Comparison of ENCODE assay signal across 1 cellular context in the genomic region with DNA sequence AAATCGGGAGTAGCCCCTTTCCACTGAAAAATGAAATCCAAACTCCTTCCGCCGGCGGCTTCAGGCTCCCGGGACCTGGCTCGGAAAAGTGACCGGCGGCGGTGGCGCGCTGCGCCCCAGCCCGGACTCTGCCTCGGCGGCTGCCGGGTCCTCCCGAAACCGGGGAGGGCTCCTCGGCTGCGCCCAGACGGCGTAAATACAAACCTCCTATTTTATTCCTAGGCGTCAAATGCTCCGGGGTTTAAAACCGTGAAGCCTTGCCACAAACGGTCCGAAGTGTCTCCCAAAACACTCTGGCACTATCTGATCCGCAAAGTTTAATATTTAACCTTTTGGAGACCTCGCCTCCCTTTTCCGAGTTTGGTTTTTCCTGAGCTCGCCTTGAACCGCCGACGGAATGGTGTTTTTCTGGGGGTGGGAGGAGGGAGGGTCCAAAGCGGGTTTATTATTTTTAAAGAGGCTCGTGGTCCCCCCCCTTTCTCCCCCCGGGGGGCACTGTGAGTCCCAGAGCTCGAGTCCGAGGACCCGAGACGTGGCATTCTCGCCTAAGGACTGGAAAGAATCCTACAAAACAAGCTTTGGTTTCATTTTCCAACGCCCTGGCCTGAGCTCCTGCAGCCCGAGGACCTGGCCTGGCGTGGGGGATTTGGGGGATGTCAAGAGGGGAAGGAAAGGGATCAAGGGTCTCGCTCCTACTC.
A peak's percentile ranks its signal among the peaks of the same experiment; 100 is the strongest.
TF ChIP-seq lines count a peak whose summit lies in the region.

No MANE protein-coding gene starts in this region.

TF ChIP-seq in HepG2, 621 proteins besides CTCF, POLR2A, EP300 and RAD21 (continued from another document and continues in another):
- TF ChIP-seq, protein P1, sequence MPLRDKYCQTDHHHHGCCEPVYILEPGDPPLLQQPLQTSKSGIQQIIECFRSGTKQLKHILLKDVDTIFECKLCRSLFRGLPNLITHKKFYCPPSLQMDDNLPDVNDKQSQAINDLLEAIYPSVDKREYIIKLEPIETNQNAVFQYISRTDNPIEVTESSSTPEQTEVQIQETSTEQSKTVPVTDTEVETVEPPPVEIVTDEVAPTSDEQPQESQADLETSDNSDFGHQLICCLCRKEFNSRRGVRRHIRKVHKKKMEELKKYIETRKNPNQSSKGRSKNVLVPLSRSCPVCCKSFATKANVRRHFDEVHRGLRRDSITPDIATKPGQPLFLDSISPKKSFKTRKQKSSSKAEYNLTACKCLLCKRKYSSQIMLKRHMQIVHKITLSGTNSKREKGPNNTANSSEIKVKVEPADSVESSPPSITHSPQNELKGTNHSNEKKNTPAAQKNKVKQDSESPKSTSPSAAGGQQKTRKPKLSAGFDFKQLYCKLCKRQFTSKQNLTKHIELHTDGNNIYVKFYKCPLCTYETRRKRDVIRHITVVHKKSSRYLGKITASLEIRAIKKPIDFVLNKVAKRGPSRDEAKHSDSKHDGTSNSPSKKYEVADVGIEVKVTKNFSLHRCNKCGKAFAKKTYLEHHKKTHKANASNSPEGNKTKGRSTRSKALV (CRISPR knock-in tag; IDR thresholded peaks at IDR 0.05): no peak; the same call in 1 of the 2 replicates
- TF ChIP-seq SRF (IDR thresholded peaks at IDR 0.05; ENCODE audit: low read depth, low read length) (peak; percentile 54; the same call in 1 of the 2 replicates), THAP11 (CRISPR knock-in tag; IDR thresholded peaks at IDR 0.05) (peak; percentile 58), ZFX (CRISPR knock-in tag; IDR thresholded peaks at IDR 0.05; ENCODE audit: low read depth) (peak; percentile 74), HNF1B (CRISPR knock-in tag; IDR thresholded peaks at IDR 0.05) (peak; percentile 92), ELF1 (CRISPR knock-in tag; IDR thresholded peaks at IDR 0.05) (no peak), DMAP1 (CRISPR knock-in tag; IDR thresholded peaks at IDR 0.05) (peak; percentile 69; the same call in 1 of the 2 replicates), FOXP1 (IDR thresholded peaks at IDR 0.05) (no peak), FOXP1 (CRISPR knock-in tag; IDR thresholded peaks at IDR 0.05) (peak; percentile 63), ZNF720 (CRISPR knock-in tag; IDR thresholded peaks at IDR 0.05) (no peak), HNF4A (CRISPR knock-in tag; IDR thresholded peaks at IDR 0.05) (peak; percentile 39), ZMYM4 (CRISPR knock-in tag; IDR thresholded peaks at IDR 0.05) (no peak; the same call in 1 of the 2 replicates), ESRRA (CRISPR knock-in tag; IDR thresholded peaks at IDR 0.05; ENCODE audit: low read depth) (no peak), ZBTB7B (CRISPR knock-in tag; IDR thresholded peaks at IDR 0.05) (peak; percentile 95), MTA3 (CRISPR knock-in tag; IDR thresholded peaks at IDR 0.05) (no peak), E2F5 (CRISPR knock-in tag; conservative IDR thresholded peaks at IDR 0.05) (no peak), ZNF639 (CRISPR knock-in tag; conservative IDR thresholded peaks at IDR 0.05) (0 out of 2 replicates have a peak, but pooled peaks have one; percentile 36), RAD51 (IDR thresholded peaks at IDR 0.05; ENCODE audit: borderline replicate concordance) (no peak), HNRNPK (IDR thresholded peaks at IDR 0.05; ENCODE audit: low read depth, low read length, poor library complexity, severe bottlenecking) (peak; percentile 13), LCORL (IDR thresholded peaks at IDR 0.05) (no peak), LCORL (CRISPR knock-in tag; IDR thresholded peaks at IDR 0.05) (peak; percentile 61; the same call in 1 of the 2 replicates), KMT2A (CRISPR knock-in tag; IDR thresholded peaks at IDR 0.05) (peak; percentile 87; the same call in 1 of the 2 replicates), YEATS4 (CRISPR knock-in tag; IDR thresholded peaks at IDR 0.05; ENCODE audit: borderline replicate concordance) (peak; percentile 85), ZNF777 (CRISPR knock-in tag; IDR thresholded peaks at IDR 0.05) (no peak), ZNF747 (CRISPR knock-in tag; IDR thresholded peaks at IDR 0.05; ENCODE audit: borderline replicate concordance) (no peak), ZFY (CRISPR knock-in tag; IDR thresholded peaks at IDR 0.05) (peak; percentile 53; the same call in 1 of the 2 replicates), POGK (CRISPR knock-in tag; conservative IDR thresholded peaks at IDR 0.05) (no peak), ZNF761 (CRISPR knock-in tag; conservative IDR thresholded peaks at IDR 0.05) (no peak), ZNF143 (CRISPR knock-in tag; IDR thresholded peaks at IDR 0.05) (no peak), ZNF766 (CRISPR knock-in tag; IDR thresholded peaks at IDR 0.05; ENCODE audit: borderline replicate concordance) (0 out of 2 replicates have a peak, but pooled peaks have one; percentile 48), POLR2G (IDR thresholded peaks at IDR 0.05; ENCODE audit: low read depth, low read length) (peak; percentile 85)
- TF ChIP-seq, protein P2, sequence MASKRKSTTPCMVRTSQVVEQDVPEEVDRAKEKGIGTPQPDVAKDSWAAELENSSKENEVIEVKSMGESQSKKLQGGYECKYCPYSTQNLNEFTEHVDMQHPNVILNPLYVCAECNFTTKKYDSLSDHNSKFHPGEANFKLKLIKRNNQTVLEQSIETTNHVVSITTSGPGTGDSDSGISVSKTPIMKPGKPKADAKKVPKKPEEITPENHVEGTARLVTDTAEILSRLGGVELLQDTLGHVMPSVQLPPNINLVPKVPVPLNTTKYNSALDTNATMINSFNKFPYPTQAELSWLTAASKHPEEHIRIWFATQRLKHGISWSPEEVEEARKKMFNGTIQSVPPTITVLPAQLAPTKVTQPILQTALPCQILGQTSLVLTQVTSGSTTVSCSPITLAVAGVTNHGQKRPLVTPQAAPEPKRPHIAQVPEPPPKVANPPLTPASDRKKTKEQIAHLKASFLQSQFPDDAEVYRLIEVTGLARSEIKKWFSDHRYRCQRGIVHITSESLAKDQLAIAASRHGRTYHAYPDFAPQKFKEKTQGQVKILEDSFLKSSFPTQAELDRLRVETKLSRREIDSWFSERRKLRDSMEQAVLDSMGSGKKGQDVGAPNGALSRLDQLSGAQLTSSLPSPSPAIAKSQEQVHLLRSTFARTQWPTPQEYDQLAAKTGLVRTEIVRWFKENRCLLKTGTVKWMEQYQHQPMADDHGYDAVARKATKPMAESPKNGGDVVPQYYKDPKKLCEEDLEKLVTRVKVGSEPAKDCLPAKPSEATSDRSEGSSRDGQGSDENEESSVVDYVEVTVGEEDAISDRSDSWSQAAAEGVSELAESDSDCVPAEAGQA (IDR thresholded peaks at IDR 0.05; ENCODE audit: low read depth): no peak
- TF ChIP-seq, protein P2 (CRISPR knock-in tag; IDR thresholded peaks at IDR 0.05; ENCODE audit: borderline replicate concordance): 0 out of 2 replicates have a peak, but pooled peaks have one; percentile 24
- TF ChIP-seq, protein P3, sequence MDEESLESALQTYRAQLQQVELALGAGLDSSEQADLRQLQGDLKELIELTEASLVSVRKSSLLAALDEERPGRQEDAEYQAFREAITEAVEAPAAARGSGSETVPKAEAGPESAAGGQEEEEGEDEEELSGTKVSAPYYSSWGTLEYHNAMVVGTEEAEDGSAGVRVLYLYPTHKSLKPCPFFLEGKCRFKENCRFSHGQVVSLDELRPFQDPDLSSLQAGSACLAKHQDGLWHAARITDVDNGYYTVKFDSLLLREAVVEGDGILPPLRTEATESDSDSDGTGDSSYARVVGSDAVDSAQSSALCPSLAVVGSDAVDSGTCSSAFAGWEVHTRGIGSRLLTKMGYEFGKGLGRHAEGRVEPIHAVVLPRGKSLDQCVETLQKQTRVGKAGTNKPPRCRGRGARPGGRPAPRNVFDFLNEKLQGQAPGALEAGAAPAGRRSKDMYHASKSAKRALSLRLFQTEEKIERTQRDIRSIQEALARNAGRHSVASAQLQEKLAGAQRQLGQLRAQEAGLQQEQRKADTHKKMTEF (CRISPR knock-in tag; IDR thresholded peaks at IDR 0.05): peak; percentile 72; the same call in 1 of the 2 replicates
- TF ChIP-seq, protein P4, sequence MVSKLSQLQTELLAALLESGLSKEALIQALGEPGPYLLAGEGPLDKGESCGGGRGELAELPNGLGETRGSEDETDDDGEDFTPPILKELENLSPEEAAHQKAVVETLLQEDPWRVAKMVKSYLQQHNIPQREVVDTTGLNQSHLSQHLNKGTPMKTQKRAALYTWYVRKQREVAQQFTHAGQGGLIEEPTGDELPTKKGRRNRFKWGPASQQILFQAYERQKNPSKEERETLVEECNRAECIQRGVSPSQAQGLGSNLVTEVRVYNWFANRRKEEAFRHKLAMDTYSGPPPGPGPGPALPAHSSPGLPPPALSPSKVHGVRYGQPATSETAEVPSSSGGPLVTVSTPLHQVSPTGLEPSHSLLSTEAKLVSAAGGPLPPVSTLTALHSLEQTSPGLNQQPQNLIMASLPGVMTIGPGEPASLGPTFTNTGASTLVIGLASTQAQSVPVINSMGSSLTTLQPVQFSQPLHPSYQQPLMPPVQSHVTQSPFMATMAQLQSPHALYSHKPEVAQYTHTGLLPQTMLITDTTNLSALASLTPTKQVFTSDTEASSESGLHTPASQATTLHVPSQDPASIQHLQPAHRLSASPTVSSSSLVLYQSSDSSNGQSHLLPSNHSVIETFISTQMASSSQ (IDR thresholded peaks at IDR 0.05; ENCODE audit: low read depth): peak; percentile 96
- TF ChIP-seq, protein P4 (CRISPR knock-in tag; IDR thresholded peaks at IDR 0.05; ENCODE audit: borderline replicate concordance): peak; percentile 92
